ENCODE assay signal across 17 cellular contexts in the genomic region with DNA sequence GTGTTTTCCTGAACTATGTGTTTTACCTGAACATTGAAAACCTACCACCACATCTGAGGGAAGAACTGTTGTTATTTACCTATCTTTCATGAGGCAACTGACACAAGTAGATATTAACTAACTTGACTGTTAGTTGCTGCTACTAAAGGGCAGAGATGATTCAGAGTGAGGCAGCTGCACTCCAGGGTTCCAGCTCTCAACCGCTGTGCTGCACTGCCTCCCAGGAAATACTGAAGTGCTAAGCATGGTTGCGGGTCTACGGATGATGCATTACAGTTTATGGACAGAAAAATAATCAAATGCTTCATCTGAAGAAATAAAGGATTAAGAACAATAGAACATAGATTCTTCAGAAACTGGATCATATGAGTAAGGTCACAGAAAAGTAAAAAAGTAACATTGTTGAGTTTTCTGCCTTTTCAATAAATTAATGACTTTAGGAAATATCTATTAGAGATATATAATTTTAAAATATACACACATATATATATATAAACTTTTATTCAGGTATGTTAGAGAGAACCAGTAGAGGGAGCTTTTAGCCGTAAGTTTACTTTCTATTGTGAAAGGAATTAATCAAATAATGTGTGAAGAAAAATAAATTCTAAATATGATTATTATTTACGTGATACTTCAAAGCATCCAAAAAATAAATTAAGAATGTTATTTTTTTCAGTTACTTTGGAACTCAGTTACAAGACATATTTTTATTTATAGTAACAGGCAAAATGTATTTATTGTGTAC.
DNase-seq lines count a peak whose midpoint lies in the region; TF ChIP-seq lines count a peak whose summit lies in the region.
"Had no signal": no experiment of that assay in that cellular context is flagged by ENCODE, and none has a peak within 500 bp of the region (broad histone marks: within the 10 kb centered on the region; RNA-seq: fewer than 3 reads in every experiment).

No MANE protein-coding gene starts in this region.

- no peaks in the 10 kb centered on the region for H3K79me1 ChIP-seq in H9 (ENCODE audit: insufficient read depth, low read depth, low read length, poor library complexity, severe bottlenecking)

- H3K56ac ChIP-seq in H9 (ENCODE audit: insufficient read length, low read depth, low read length) = no peak overlapping the region

- H2BK120ac ChIP-seq in H9 (ENCODE audit: low read depth, low read length, poor library complexity, severe bottlenecking) = no peak overlapping the region

- no peaks in the 10 kb centered on the region for H3K23me2 ChIP-seq in H9 (ENCODE audit: insufficient read length, low read depth, low read length, poor library complexity, severe bottlenecking)

- H3K9me3 Mint-ChIP-seq in H9 = peaks cover 0 to 4% of the 10 kb centered on the region in 2 experiments; a peak in 3 of 5 replicates
- H3K9me3 Mint-ChIP-seq in osteocyte (ENCODE audit: unreplicated experiment) = peaks cover 17% of the 10 kb centered on the region

- H3K14ac ChIP-seq in H9 (ENCODE audit: insufficient read depth, low read length) = no peak overlapping the region

- H3K79me2 ChIP-seq in H9 (ENCODE audit: insufficient read depth, low read length) = no peaks in the 10 kb centered on the region

- peaks cover 0 to 5% of the 10 kb centered on the region in 2 experiments; a peak in 1 of 4 replicates for H3K4me1 Mint-ChIP-seq in H9
- no peaks in the 10 kb centered on the region for H3K4me1 Mint-ChIP-seq in osteocyte (ENCODE audit: unreplicated experiment)
- H3K4me1 Mint-ChIP-seq: nephron progenitor cell had no signal

- no peak overlapping the region for H2BK12ac ChIP-seq in H9 (ENCODE audit: insufficient read length, low read depth, low read length)

- no peak overlapping the region for H2BK20ac ChIP-seq in H9 (ENCODE audit: low read depth, low read length, poor library complexity, severe bottlenecking)

- in situ Hi-C loops in brain microvascular endothelial cell (cut with HindIII; ENCODE audit: low pct_ligation_motif_present, low sequenced_read_pairs) = no loop called here

- DNase-seq in H9 = no peak
- DNase-seq in NCI-H69 (lab: John Stamatoyannopoulos, UW) = peak; percentile 23
- peak; percentile 16 for DNase-seq in brain microvascular endothelial cell
- no peak for DNase-seq in osteocyte (ENCODE audit: extremely low spot score, unreplicated experiment)
- DNase-seq in activated CD4-positive, alpha-beta T cell treated with anti-CD3 and anti-CD28 coated beads, Interleukin-2, amount 50 U/mL, for 48 hours = no peak
- DNase-seq in SIG-M5 (lab: John Stamatoyannopoulos, UW) = no peak
- DNase-seq in inferior parietal cortex (ENCODE audit: extremely low spot score) = no peak
- no peak for DNase-seq in cardiac septum (ENCODE audit: low spot score)
- DNase-seq: activated CD8-positive, alpha-beta memory T cell treated with anti-CD3 and anti-CD28 coated beads for 24 hours; activated gamma-delta T cell treated with Interleukin-2 at 50 U/mL for 16 hours; CD4-positive, alpha-beta T cell; NCI-H1105 treated with DMSO at 0.1 percent for 48 hours; NCI-H446; nephron progenitor cell; Right ventricle myocardium superior had no signal

- no peaks in the 10 kb centered on the region for H3K36me3 ChIP-seq in brain microvascular endothelial cell (replicated peaks)

- no peaks in the 10 kb centered on the region for H4K20me1 ChIP-seq in H9 (ENCODE audit: control insufficient read depth, insufficient read depth, insufficient read length)

- H3K4me3 Mint-ChIP-seq in H9 (no peak overlapping the region), osteocyte (ENCODE audit: unreplicated experiment) (no peak overlapping the region)
- H3K4me3 Mint-ChIP-seq: CD4-positive, alpha-beta T cell; nephron progenitor cell; stimulated activated naive CD8-positive, alpha-beta T cell treated with anti-CD3 and anti-CD28 coated beads, Interleukin-15, Interleukin-2, amounts not matched to agents 100 ng/mL and 50 ng/mL, for 24 hours had no signal

- WGBS in H9 (ENCODE audit: extremely low coverage, insufficient read length, low lambda C conversion rate) = no CpG with 5 or more reads among the region's 5 CpGs

- H2BK5ac ChIP-seq in H9 (ENCODE audit: insufficient read length, low read length) = no peak overlapping the region

- H3K27me3 Mint-ChIP-seq in H9 (ENCODE audit: low read depth) (no peaks in the 10 kb centered on the region), osteocyte (ENCODE audit: unreplicated experiment) (peaks cover 4% of the 10 kb centered on the region)
- H3K27me3 Mint-ChIP-seq: CD4-positive, alpha-beta T cell; stimulated activated naive CD8-positive, alpha-beta T cell treated with anti-CD3 and anti-CD28 coated beads, Interleukin-15, Interleukin-2, amounts not matched to agents 100 ng/mL and 50 ng/mL, for 24 hours had no signal

- H3K27ac Mint-ChIP-seq in H9 (peak overlapping the region in 1 of 3 experiments; percentile 5; a peak in 1 of 7 replicates), osteocyte (ENCODE audit: unreplicated experiment) (no peak overlapping the region)
- H3K27ac Mint-ChIP-seq: CD4-positive, alpha-beta T cell; nephron progenitor cell; stimulated activated naive CD8-positive, alpha-beta T cell treated with anti-CD3 and anti-CD28 coated beads, Interleukin-15, Interleukin-2, amounts not matched to agents 100 ng/mL and 50 ng/mL, for 24 hours had no signal

- no peaks in the 10 kb centered on the region for H3K4me1 ChIP-seq in H9 (ENCODE audit: insufficient read depth, low read length)

- no peak overlapping the region for H3K4me3 ChIP-seq in brain microvascular endothelial cell (ENCODE audit: low read depth, low read length)
- H3K4me3 ChIP-seq: lung had no signal

- peak; percentile 51; the same call in 2 of the 3 replicates for TF ChIP-seq CTCF in H9 (conservative IDR thresholded peaks at IDR 0.05)
- no peak for TF ChIP-seq CTCF in brain microvascular endothelial cell (IDR thresholded peaks at IDR 0.05; ENCODE audit: low read depth, low read length, missing control alignments)
- peak; percentile 52 for TF ChIP-seq CTCF in osteocyte (IDR thresholded peaks at IDR 0.05)

- no peak overlapping the region for H3K18ac ChIP-seq in H9 (ENCODE audit: insufficient read length, low read depth, low read length)

- no peak overlapping the region for H3K9ac ChIP-seq in H9 (ENCODE audit: extremely low read depth, insufficient read length, low read length)

- H3K27ac ChIP-seq in H9 (ENCODE audit: insufficient read length, low read depth, low read length) = no peak overlapping the region
- no peak overlapping the region for H3K27ac ChIP-seq in brain microvascular endothelial cell

- H3K27me3 ChIP-seq in H9 (ENCODE audit: insufficient read depth, low read length) (no peaks in the 10 kb centered on the region), brain microvascular endothelial cell (replicated peaks) (no peaks in the 10 kb centered on the region)

- no peak overlapping the region for H3K4me2 ChIP-seq in H9 (ENCODE audit: insufficient read depth, insufficient read length, low read length)

- H4K91ac ChIP-seq in H9 (ENCODE audit: insufficient read length, low read depth, low read length) = no peak overlapping the region

- H4K8ac ChIP-seq in H9 (replicated peaks; ENCODE audit: insufficient read length, low read depth, low read length) = no peak overlapping the region

- no peak overlapping the region for H4K5ac ChIP-seq in H9 (ENCODE audit: insufficient read length, low read depth, low read length)

- H2AK5ac ChIP-seq in H9 (ENCODE audit: insufficient read length, low read length) = no peak overlapping the region

- H3T11ph ChIP-seq in H9 (ENCODE audit: low read length) = no peak overlapping the region

- no peak overlapping the region for H3K23ac ChIP-seq in H9 (ENCODE audit: insufficient read length, low read depth, low read length)

- H3K9me3 ChIP-seq in H9 (ENCODE audit: control insufficient read depth, low read depth, low read length) = no peaks in the 10 kb centered on the region

- H2AFZ ChIP-seq in H9 (ENCODE audit: low read length) = no peak overlapping the region

- H3K4ac ChIP-seq in H9 (ENCODE audit: low read depth, low read length) = no peak overlapping the region

- no peak overlapping the region for H2BK15ac ChIP-seq in H9 (ENCODE audit: low read depth, low read length)

- H3K36me3 Mint-ChIP-seq in H9 (ENCODE audit: insufficient read depth in 1 of 3, low read depth in 3 of 3) (peaks cover 0 to 1% (median 0%) of the 10 kb centered on the region in 3 experiments; a peak in 1 of 7 replicates), osteocyte (ENCODE audit: unreplicated experiment) (no peaks in the 10 kb centered on the region)

- intact Hi-C loops in cardiac septum (cut with DNase I) = no loop called here

Comparison
In these comparisons a context has a peak if more than half of its experiments do, and no peak if none do; other contexts are left out.
1. DNase-seq: peak in NCI-H69 (single experiment) and brain microvascular endothelial cell (single experiment); none in H9 (single experiment), osteocyte (single experiment), activated CD4-positive, alpha-beta T cell treated with anti-CD3 and anti-CD28 coated beads, Interleukin-2, amount 50 U/mL, for 48 hours (0 of 2), SIG-M5 (single experiment), inferior parietal cortex (single experiment) and cardiac septum (single experiment).